23 cellular contexts compared by ENCODE assay signal in genomic region chr1:60102691-60103090, GRCh38. TPM values are rescaled to one million over a fixed set of nuclear protein-coding genes. Genes with fewer than 3 reads are reported as not detected.
"Had no signal": no experiment of that assay in that cellular context is flagged by ENCODE, and none has a peak within 500 bp of the region (broad histone marks: within the 10 kb centered on the region; RNA-seq: fewer than 3 reads in every experiment).

No MANE protein-coding gene starts in this region.

- H3K27me3 ChIP-seq: body of pancreas, heart left ventricle, right atrium auricular region had no signal

- H3K36me3 ChIP-seq: heart left ventricle, left ventricle myocardium inferior, prostate gland, right atrium auricular region had no signal

- H3K4me1 ChIP-seq: body of pancreas, heart left ventricle, left ventricle myocardium inferior, prostate gland, right atrium auricular region had no signal

- ATAC-seq: activated CD8-positive, alpha-beta T cell treated with anti-CD3 and anti-CD28 coated beads, Interleukin-2, amount 10 ng/mL, durations not matched to agents 7 days and 5 days; body of pancreas; heart left ventricle; stimulated activated naive CD8-positive, alpha-beta T cell treated with anti-CD3 and anti-CD28 coated beads, Interleukin-15, amount 100 ng/mL, for 72 hours had no signal

- H3K27ac ChIP-seq: body of pancreas, heart left ventricle, left ventricle myocardium inferior, right atrium auricular region, skin epidermis had no signal

- H3K9me3 ChIP-seq: body of pancreas, heart left ventricle, left ventricle myocardium inferior, prostate gland, right atrium auricular region had no signal

- H3K4me3 ChIP-seq: body of pancreas, heart left ventricle, left ventricle myocardium inferior, prostate gland, right atrium auricular region, skin epidermis had no signal

- DNase-seq: activated CD4-positive, alpha-beta T cell treated with anti-CD3 and anti-CD28 coated beads, Interleukin-2, amount 10 ng/mL, durations not matched to agents 7 days and 5 days; activated CD4-positive, CD25-positive, alpha-beta regulatory T cell; activated CD8-positive, alpha-beta T cell treated with anti-CD3 and anti-CD28 coated beads, Interleukin-2, amount 10 ng/mL, durations not matched to agents 7 days and 5 days; activated naive CD4-positive, alpha-beta T cell treated with anti-CD3 and anti-CD28 coated beads for 36 hours; activated T-cell treated with anti-CD3 and anti-CD28 coated beads, Interleukin-2, amount 50 U/mL, for 24 hours; body of pancreas; heart left ventricle; left ventricle myocardium inferior; mammary epithelial cell; stimulated activated CD4-positive, alpha-beta T cell treated with anti-CD3 and anti-CD28 coated beads, Interleukin-2, amount 100 ng/mL, for 48 hours; stimulated activated naive CD8-positive, alpha-beta T cell treated with anti-CD3 and anti-CD28 coated beads, Interleukin-15, amount 100 ng/mL, for 72 hours; T1000; trophoblast cell had no signal

RNA-seq across cellular contexts. Expression of gene C1orf87, which starts 29.1 kb away (rescaled TPM):
- total RNA-seq: activated CD4-positive, alpha-beta T cell treated with anti-CD3 and anti-CD28 coated beads, Interleukin-2, amount 10 ng/mL, durations not matched to agents 7 days and 5 days; activated CD8-positive, alpha-beta T cell treated with anti-CD3 and anti-CD28 coated beads, Interleukin-2, amount 10 ng/mL, durations not matched to agents 7 days and 5 days; activated naive CD4-positive, alpha-beta T cell treated with anti-CD3 and anti-CD28 coated beads for 36 hours; activated T-helper 2 cell treated with anti-CD3 and anti-CD28 coated beads, Interferon-gamma antibody, Interleukin-2, Interleukin-4, amounts not matched to agents 10 μg/mL and 5 μg/mL and 100 μg/mL, durations not matched to agents 14 hours and 24 hours and 36 hours; body of pancreas; cardiac septum; dermis microvascular lymphatic vessel endothelial cell; frontal cortex; heart left ventricle; kidney epithelial cell; left ventricle myocardium inferior; mammary epithelial cell; neural crest cell; osteoblast; right atrium auricular region had no signal
- polyA plus RNA-seq: heart left ventricle, mammary epithelial cell had no signal
